In genomic region chr1:16218014-16218673, GRCh38 we compare ENCODE assay signal across 9 cellular contexts. TPM values are rescaled to one million over a fixed set of nuclear protein-coding genes. Genes with fewer than 3 reads are reported as not detected.
DNase-seq lines count a peak whose midpoint lies in the region; ATAC-seq, FAIRE-seq and TF ChIP-seq lines count a peak whose summit lies in the region.
"Had no signal": no experiment of that assay in that cellular context is flagged by ENCODE, and none has a peak within 500 bp of the region (broad histone marks: within the 10 kb centered on the region; RNA-seq: fewer than 3 reads in every experiment).

No MANE protein-coding gene starts in this region.

- peaks cover 54% of the 10 kb centered on the region for H3K27me3 Mint-ChIP-seq in neural crest cell (ENCODE audit: low read depth)
- no peaks in the 10 kb centered on the region for H3K27me3 Mint-ChIP-seq in activated T-cell treated with anti-CD3 and anti-CD28 coated beads, Interleukin-2, amount 50 U/mL, for 72 hours (ENCODE audit: low read depth)

- ATAC-seq in left ventricle myocardium superior (no peak), aorta (ENCODE audit: low FRiP score) (no peak)
- ATAC-seq in activated T-cell treated with anti-CD3 and anti-CD28 coated beads, Interleukin-2, amount 50 U/mL, for 72 hours (replicated peaks in 1 of 2): no peak

- no peak overlapping the region for H3K27ac Mint-ChIP-seq in neural crest cell (ENCODE audit: unreplicated experiment)
- no peak overlapping the region for H3K27ac Mint-ChIP-seq in activated T-cell treated with anti-CD3 and anti-CD28 coated beads, Interleukin-2, amount 50 U/mL, for 72 hours

- no peak overlapping the region for H2AK5ac ChIP-seq in H1 (ENCODE audit: low read depth, low read length)

- no peak for FAIRE-seq in H1 (lab: Jason Lieb, UNC)

- 81% methylated on average over 12 of the region's 12 CpGs; no CpG with 5 or more reads in 1 of the 2 experiments for WGBS in H1 (ENCODE audit: extremely low coverage in 1 of 2, insufficient coverage in 1 of 2, insufficient read length in 1 of 2, insufficient replicate concordance in 2 of 2, low coverage in 1 of 2, low lambda C conversion rate in 2 of 2, missing lambda C conversion rate in 1 of 2), 2 experiments
- 90 to 93% methylated on average over 12 of the region's 12 CpGs for WGBS in aorta, 2 donors

- H3K4me1 ChIP-seq in left ventricle myocardium inferior (peaks cover 23% of the 10 kb centered on the region), H1 (replicated peaks in 1 of 4; ENCODE audit: control insufficient read depth in 3 of 4, insufficient read depth in 4 of 4, low read length in 3 of 4) (peaks cover 3 to 18% (median 15%) of the 10 kb centered on the region in 4 experiments), aorta (ENCODE audit: control insufficient read depth in 1 of 2, insufficient read depth in 2 of 2, low read length in 2 of 2) (no peaks in the 10 kb centered on the region)

- no peak overlapping the region for H4K8ac ChIP-seq in H1 (ENCODE audit: extremely low read depth, insufficient read depth, low read length)

- no peak overlapping the region for H4K5ac ChIP-seq in H1 (ENCODE audit: insufficient read length, low read depth, low read length)

- no peaks in the 10 kb centered on the region for H3K79me1 ChIP-seq in H1 (ENCODE audit: low read depth, low read length)

- H3K4me3 Mint-ChIP-seq in neural crest cell: peak overlapping the region; percentile 44
- peak overlapping the region in 1 of 2 donors; percentile 34 for H3K4me3 Mint-ChIP-seq in activated T-cell treated with anti-CD3 and anti-CD28 coated beads, Interleukin-2, amount 50 U/mL, for 72 hours

- no peak for TF ChIP-seq POLR2A in H1 (IDR thresholded peaks at IDR 0.05; ENCODE audit: control extremely low read depth in 1 of 2, low read depth in 2 of 2, low read length in 2 of 2)

- H3K27ac ChIP-seq in left ventricle myocardium inferior (replicated peaks): peak overlapping the region; percentile 79
- no peak overlapping the region for H3K27ac ChIP-seq in H1 (ENCODE audit: low read depth, low read length)
- no peak overlapping the region for H3K27ac ChIP-seq in aorta (ENCODE audit: low read depth in 1 of 2, low read length in 2 of 2)

- H3K79me2 ChIP-seq in H1 (ENCODE audit: control insufficient read depth in 1 of 2, insufficient read depth in 2 of 2, low read length in 2 of 2): no peaks in the 10 kb centered on the region

- H2BK15ac ChIP-seq in H1 (ENCODE audit: low read length): 0 out of 2 replicates have a peak overlapping the region, but pooled peaks have one; percentile 18

- H3K27me3 ChIP-seq in left ventricle myocardium inferior (ENCODE audit: low read depth): no peaks in the 10 kb centered on the region
- peaks cover 0 to 14% (median 6%) of the 10 kb centered on the region in 4 experiments; a peak in 5 of 7 replicates for H3K27me3 ChIP-seq in H1 (replicated peaks in 1 of 4; ENCODE audit: control insufficient read depth in 3 of 4, extremely low read depth in 1 of 4, insufficient read depth in 3 of 4, low read length in 3 of 4)
- H3K27me3 ChIP-seq in aorta (ENCODE audit: control insufficient read depth in 1 of 2, insufficient read depth in 2 of 2, low read length in 1 of 2): no peaks in the 10 kb centered on the region
- H3K27me3 ChIP-seq: left lung had no signal

- TF ChIP-seq CTCF in left ventricle myocardium inferior (IDR thresholded peaks at IDR 0.05; ENCODE audit: borderline replicate concordance) (no peak), H1 (IDR thresholded peaks at IDR 0.05; ENCODE audit: control extremely low read depth in 1 of 3, insufficient read depth in 1 of 3, low read depth in 1 of 3, low read length in 3 of 3) (no peak), neural crest cell (conservative IDR thresholded peaks at IDR 0.05) (no peak)

- H3K9ac ChIP-seq in H1 (replicated peaks in 1 of 4; ENCODE audit: extremely low read depth in 1 of 4, low read depth in 3 of 4, low read length in 3 of 4): no peak overlapping the region

- peaks cover 21% of the 10 kb centered on the region for H3K23me2 ChIP-seq in H1 (ENCODE audit: low read depth, low read length)

- no peak overlapping the region for H2BK5ac ChIP-seq in H1 (ENCODE audit: low read depth, low read length)

- peak overlapping the region; percentile 69 for H3K4me3 ChIP-seq in left ventricle myocardium inferior
- peak overlapping the region in 3 of 4 experiments; percentile 35 to 62 (median 44); a peak in 4 of 8 replicates for H3K4me3 ChIP-seq in H1 (ENCODE audit: extremely low read depth in 1 of 4, insufficient read depth in 2 of 4, low read depth in 3 of 4, low read length in 4 of 4)
- H3K4me3 ChIP-seq in aorta (ENCODE audit: low read length in 2 of 2): no peak overlapping the region

- H3K4me1 Mint-ChIP-seq in neural crest cell: peaks cover 12% of the 10 kb centered on the region
- peaks cover 30% of the 10 kb centered on the region for H3K4me1 Mint-ChIP-seq in activated T-cell treated with anti-CD3 and anti-CD28 coated beads, Interleukin-2, amount 50 U/mL, for 72 hours (ENCODE audit: low read depth)

- H3K9me3 Mint-ChIP-seq in neural crest cell: no peaks in the 10 kb centered on the region
- no peaks in the 10 kb centered on the region for H3K9me3 Mint-ChIP-seq in activated T-cell treated with anti-CD3 and anti-CD28 coated beads, Interleukin-2, amount 50 U/mL, for 72 hours

- no peak overlapping the region for H2BK12ac ChIP-seq in H1 (ENCODE audit: low read depth, low read length)

- H4K20me1 ChIP-seq in H1 (replicated peaks in 1 of 2; ENCODE audit: control insufficient read depth in 1 of 2, insufficient read depth in 2 of 2, low read length in 2 of 2): peaks cover 0 to 6% of the 10 kb centered on the region in 2 experiments

- no peak overlapping the region for H4K91ac ChIP-seq in H1 (replicated peaks; ENCODE audit: insufficient read length, low read length)

- H3K4me2 ChIP-seq in H1 (ENCODE audit: insufficient read depth in 1 of 2, low read depth in 2 of 2, low read length in 2 of 2): peak overlapping the region; percentile 87 to 90; a peak in 3 of 4 replicates

- H3K4ac ChIP-seq in H1 (replicated peaks; ENCODE audit: insufficient read length, low read depth, low read length): no peak overlapping the region

- DNase-seq in left ventricle myocardium inferior: no peak
- DNase-seq in left ventricle myocardium superior: no peak
- DNase-seq in H1 (ENCODE audit: low read depth in 1 of 2, low spot score in 2 of 2): no peak
- no peak for DNase-seq in neural crest cell (ENCODE audit: low read depth, low spot score)
- DNase-seq in GM19240 (ENCODE audit: insufficient read length, low spot score): no peak
- no peak for DNase-seq in activated T-cell treated with anti-CD3 and anti-CD28 coated beads, Interleukin-2, amount 50 U/mL, for 72 hours
- DNase-seq in aorta: no peak
- DNase-seq in T-helper 9 cell: no peak

- no peak overlapping the region for H3K14ac ChIP-seq in H1 (ENCODE audit: insufficient read length)

- no peak overlapping the region for H2BK120ac ChIP-seq in H1 (replicated peaks; ENCODE audit: low read depth, low read length)

- H3K9me3 ChIP-seq in left ventricle myocardium inferior (replicated peaks): no peaks in the 10 kb centered on the region
- no peaks in the 10 kb centered on the region for H3K9me3 ChIP-seq in H1 (ENCODE audit: insufficient read depth in 2 of 2, low read depth in 1 of 2, low read length in 1 of 2)
- no peaks in the 10 kb centered on the region for H3K9me3 ChIP-seq in aorta (ENCODE audit: control insufficient read depth, low read length)
- H3K9me3 ChIP-seq: left lung had no signal

- H2BK20ac ChIP-seq in H1 (ENCODE audit: low read length): no peak overlapping the region

- TF ChIP-seq RAD21 in H1 (IDR thresholded peaks at IDR 0.05 in 1 of 2, conservative IDR thresholded peaks at IDR 0.05 in 1 of 2; ENCODE audit: low read depth in 2 of 2, low read length in 2 of 2): no peak

- H3K23ac ChIP-seq in H1 (ENCODE audit: insufficient read length): no peak overlapping the region

- no peak for TF ChIP-seq EP300 in H1 (IDR thresholded peaks at IDR 0.05; ENCODE audit: borderline replicate concordance in 1 of 2, low read depth in 2 of 2, low read length in 2 of 2)

- H3K36me3 ChIP-seq in left ventricle myocardium inferior (no peaks in the 10 kb centered on the region), H1 (ENCODE audit: control insufficient read depth in 2 of 4, insufficient read depth in 4 of 4, low read length in 3 of 4) (no peaks in the 10 kb centered on the region), aorta (ENCODE audit: control insufficient read depth in 1 of 2, insufficient read depth in 2 of 2, low read length in 1 of 2) (no peaks in the 10 kb centered on the region)
- H3K36me3 ChIP-seq: left lung had no signal

- no peaks in the 10 kb centered on the region for H3K36me3 Mint-ChIP-seq in neural crest cell (ENCODE audit: low read depth)
- H3K36me3 Mint-ChIP-seq in activated T-cell treated with anti-CD3 and anti-CD28 coated beads, Interleukin-2, amount 50 U/mL, for 72 hours (ENCODE audit: insufficient read depth in 2 of 2): no peaks in the 10 kb centered on the region

- H3K18ac ChIP-seq in H1 (ENCODE audit: extremely low read depth, low read length): no peak overlapping the region

- intact Hi-C loops in left ventricle myocardium inferior (cut with micrococcal nuclease): no loop called here
- intact Hi-C loops in left ventricle myocardium superior (cut with micrococcal nuclease): no loop called here
- intact Hi-C loops in aorta (cut with DNase I): no loop called here

- no peak overlapping the region for H3K56ac ChIP-seq in H1 (replicated peaks; ENCODE audit: insufficient read length, low read depth, low read length)

- no peak overlapping the region for H2AFZ ChIP-seq in H1 (ENCODE audit: low read length)

- POLR2A ChIA-PET in H1 (lab: Charles Lee; ENCODE audit: partially characterized antibody): interaction anchor here (1.0 to 4.5 kb wide), 5 partner anchors 9 to 27 kb away, joined by 3 to 26 read pairs (median 3); no protein-coding TSS in a partner anchor

- CTCF ChIA-PET in H1 (lab: Charles Lee; ENCODE audit: partially characterized antibody): interaction anchor here (1.1 to 2.6 kb wide), 6 partner anchors 10 to 30 kb away, joined by 3 to 13 read pairs (median 6); no protein-coding TSS in a partner anchor

RNA-seq across cellular contexts. Expression of gene ARHGEF19, which starts 5.7 kb away (rescaled TPM):
- total RNA-seq in left ventricle myocardium inferior (2.2 TPM), left ventricle myocardium superior (2.0 TPM), neural crest cell (7.7 and 9.0 TPM in 2 replicates), aorta (1 to 10 TPM; 7.1 to 8.6 TPM)
- 51.9 and 56.4 TPM in 2 replicates for total RNA-seq in H1 (2021; fragmentation: NEBNext Ultra II Directional; extraction: Animal tissue kit (Norgen Biotek cat#: 25700))
- polyA plus RNA-seq in H1 (2011; rRNA removed) (47.5 and 69.2 TPM in 2 replicates), aorta (10 to 100 TPM in 1 of 2 donors, 1 to 10 TPM in 1; 3.3 to 19.7 TPM)
- polyA plus RNA-seq in H1 (2011; cell fraction: cytosol; rRNA removed): 55.0 TPM
- 157 TPM for polyA plus RNA-seq in H1 (2011; cell fraction: nucleus; rRNA removed)
- polyA plus RNA-seq in H1 (2012, experiment 1 of 2): 42.8 to 57.1 TPM (median 54.3 TPM) in 4 replicates
- polyA plus RNA-seq in H1 (2012, experiment 2 of 2): 45.5 TPM
- 32.6 TPM for polyA plus RNA-seq in H1 (2013, experiment 1 of 2)
- polyA plus RNA-seq in H1 (2013, experiment 2 of 2): 30.2 TPM
- polyA minus RNA-seq in H1 (2011; rRNA and poly(A)+ RNA removed): 27.7 and 32.0 TPM in 2 replicates
- 22.2 TPM for polyA minus RNA-seq in H1 (2011; cell fraction: cytosol; rRNA and poly(A)+ RNA removed)
- 30.7 TPM for polyA minus RNA-seq in H1 (2011; cell fraction: nucleus; rRNA and poly(A)+ RNA removed)
- total RNA-seq in activated T-cell treated with anti-CD3 and anti-CD28 coated beads, Interleukin-2, amount 50 U/mL, for 72 hours: 1 to 10 TPM; 7.0 to 9.9 TPM

RNA-seq across cellular contexts. Expression of gene CPLANE2, which starts 18.8 kb away (rescaled TPM):
- 9.7 TPM for total RNA-seq in left ventricle myocardium inferior
- 9.7 TPM for total RNA-seq in left ventricle myocardium superior
- total RNA-seq in H1 (2021; fragmentation: NEBNext Ultra II Directional; extraction: Animal tissue kit (Norgen Biotek cat#: 25700)): 2.5 and 2.7 TPM in 2 replicates
- 2.3 and 3.7 TPM in 2 replicates for polyA plus RNA-seq in H1 (2011; rRNA removed)
- polyA plus RNA-seq in H1 (2011; cell fraction: cytosol; rRNA removed): 3.2 TPM
- 6.4 TPM for polyA plus RNA-seq in H1 (2011; cell fraction: nucleus; rRNA removed)
- 1.9 to 4.7 TPM (median 3.3 TPM) in 4 replicates for polyA plus RNA-seq in H1 (2012, experiment 1 of 2)
- polyA plus RNA-seq in H1 (2012, experiment 2 of 2): 7.6 TPM
- 1.1 TPM for polyA plus RNA-seq in H1 (2013, experiment 1 of 2)
- polyA plus RNA-seq in H1 (2013, experiment 2 of 2): 1.1 TPM
- 1.8 and 3.0 TPM in 2 replicates for polyA minus RNA-seq in H1 (2011; rRNA and poly(A)+ RNA removed)
- polyA minus RNA-seq in H1 (2011; cell fraction: cytosol; rRNA and poly(A)+ RNA removed): 3.4 TPM
- polyA minus RNA-seq in H1 (2011; cell fraction: nucleus; rRNA and poly(A)+ RNA removed): 1.9 TPM
- total RNA-seq in neural crest cell: 11.4 and 11.8 TPM in 2 replicates
- total RNA-seq in activated T-cell treated with anti-CD3 and anti-CD28 coated beads, Interleukin-2, amount 50 U/mL, for 72 hours: 1 to 10 TPM; 3.0 to 7.8 TPM
- 1 to 10 TPM; 2.6 to 6.4 TPM for total RNA-seq in aorta
- polyA plus RNA-seq in aorta: 1 to 10 TPM; 1.9 to 3.2 TPM

Comparison
In these comparisons a context has a peak if more than half of its experiments do, and no peak if none do; other contexts are left out.
1. H3K4me3 ChIP-seq: peak in left ventricle myocardium inferior (single experiment) and H1 (3 of 4); none in aorta (0 of 2).